7 cellular contexts compared by ENCODE assay signal in the genomic region with DNA sequence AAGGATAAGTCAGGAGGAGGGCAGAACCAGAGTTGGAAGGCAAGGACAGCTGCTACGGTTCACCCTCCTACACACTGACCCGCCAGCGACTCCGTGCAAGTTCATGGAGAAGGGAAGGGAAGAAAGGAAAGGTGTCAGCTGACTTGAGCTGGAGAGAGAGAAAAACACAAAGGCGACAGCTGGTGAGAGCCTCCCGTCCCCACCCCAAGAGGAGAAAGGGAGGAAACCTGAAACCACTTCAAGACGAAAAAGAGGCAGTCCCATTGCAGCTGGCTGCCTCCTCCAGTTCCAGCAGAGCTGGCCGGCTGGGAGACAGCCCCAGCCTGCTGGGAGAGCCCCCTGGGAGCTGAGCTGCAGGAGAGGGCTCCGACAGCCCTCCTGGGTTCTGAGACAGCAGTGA.
DNase-seq lines count a peak whose midpoint lies in the region; ATAC-seq and TF ChIP-seq lines count a peak whose summit lies in the region.

No MANE protein-coding gene starts in this region.

- H2BK15ac ChIP-seq in IMR-90 (ENCODE audit: low read depth, low read length), result peak overlapping the region; percentile 45; the same call in 1 of the 3 replicates

- peak overlapping the region; percentile 84 for H2AFZ ChIP-seq in IMR-90 (replicated peaks; ENCODE audit: low read length, poor library complexity)

- H3K79me1 ChIP-seq in IMR-90 (ENCODE audit: low read depth in 1 of 2, low read length in 2 of 2), result peaks cover 40 to 71% of the 10 kb centered on the region in 2 experiments

- peak overlapping the region; percentile 68 for H3K23ac ChIP-seq in IMR-90 (ENCODE audit: low read depth, low read length)

- no peak overlapping the region for H3K4me3 Mint-ChIP-seq in effector memory CD8-positive, alpha-beta T cell

- peak overlapping the region; percentile 82 for H3K4me2 ChIP-seq in IMR-90 (ENCODE audit: low read depth, low read length)

- peaks cover 21 to 48% of the 10 kb centered on the region in 2 donors for H3K27me3 Mint-ChIP-seq in effector memory CD8-positive, alpha-beta T cell

- H3K4me3 ChIP-seq in IMR-90 (ENCODE audit: insufficient read depth, low read depth, low read length) (peak overlapping the region; percentile 2), rectal smooth muscle tissue (ENCODE audit: low read length) (peak overlapping the region; percentile 6)

- intact Hi-C loops in IMR-90 (cut with micrococcal nuclease), result no loop called here

- H2AK5ac ChIP-seq in IMR-90 (ENCODE audit: low read depth, low read length), result peak overlapping the region; percentile 45; the same call in 1 of the 2 replicates

- no peaks in the 10 kb centered on the region for H3K27me3 ChIP-seq in IMR-90 (ENCODE audit: control insufficient read depth, insufficient read depth, low read length)
- H3K27me3 ChIP-seq in rectal smooth muscle tissue (ENCODE audit: control insufficient read depth, insufficient read depth, low read length), result no peaks in the 10 kb centered on the region

- peak overlapping the region in 1 of 2 experiments; percentile 69; a peak in 2 of 4 replicates for H4K8ac ChIP-seq in IMR-90 (ENCODE audit: low read depth in 2 of 2, low read length in 2 of 2)

- H3K27ac ChIP-seq in IMR-90 (ENCODE audit: insufficient read depth, low read length) (peak overlapping the region; percentile 33; the same call in 1 of the 2 replicates), rectal smooth muscle tissue (ENCODE audit: low read depth, low read length) (peak overlapping the region; percentile 78)

- H2BK120ac ChIP-seq in IMR-90 (ENCODE audit: low read depth, low read length), result peak overlapping the region; percentile 1; the same call in 1 of the 2 replicates

- POLR2A ChIA-PET in IMR-90 (lab: Charles Lee; ENCODE audit: unreplicated experiment), result no interaction called here

- no TSS peak for BruUV-seq in IMR-90 (replicated peaks; lab: Mats Ljungman, UMichigan)

- H3K36me3 ChIP-seq in IMR-90 (ENCODE audit: control insufficient read depth, insufficient read depth, low read length) (no peaks in the 10 kb centered on the region), rectal smooth muscle tissue (ENCODE audit: control insufficient read depth, insufficient read depth, low read length) (no peaks in the 10 kb centered on the region)

- peak overlapping the region; percentile 49 for H3K4ac ChIP-seq in IMR-90 (ENCODE audit: low read depth, low read length)

- H3K9me1 ChIP-seq in IMR-90 (ENCODE audit: insufficient read depth, low read length), result peaks cover 10% of the 10 kb centered on the region

- no peaks in the 10 kb centered on the region for H3K4me1 Mint-ChIP-seq in effector memory CD8-positive, alpha-beta T cell (ENCODE audit: low read depth in 2 of 2)

- H2BK20ac ChIP-seq in IMR-90 (ENCODE audit: low read depth, low read length), result peak overlapping the region; percentile 32; the same call in 1 of the 2 replicates

- no peak for TF ChIP-seq POLR2A in IMR-90 (IDR thresholded peaks at IDR 0.05; ENCODE audit: low read depth, low read length)

- no peak for TF ChIP-seq RAD21 in IMR-90 (IDR thresholded peaks at IDR 0.05; ENCODE audit: low read length)

- CTCF ChIA-PET in IMR-90 (lab: Yijun Ruan, JAX), result interaction anchor here (1.2 kb wide), 2 partner anchors 16 to 74 kb away, joined by 4 to 5 read pairs; no protein-coding TSS in a partner anchor

- 10% methylated on average over 2 of the region's 9 CpGs; no CpG with 5 or more reads in 1 of the 2 experiments for WGBS in IMR-90 (ENCODE audit: extremely low coverage in 2 of 2, insufficient read length in 1 of 2), 2 experiments

- peak overlapping the region; percentile 27 for H2BK5ac ChIP-seq in IMR-90 (ENCODE audit: low read depth, low read length, poor library complexity, severe bottlenecking)

- peak overlapping the region; percentile 25 for H3K9ac ChIP-seq in IMR-90 (ENCODE audit: low read depth, low read length)
- H3K9ac ChIP-seq in rectal smooth muscle tissue (ENCODE audit: low read length), result no peak overlapping the region

- in situ Hi-C loops in IMR-90 (cut with MboI; ENCODE audit: low sequenced_read_pairs), result no loop called here

- DNase-seq in IMR-90, result peak; percentile 91
- peak; percentile 94 for DNase-seq in RPMI7951 (ENCODE audit: low read depth)
- DNase-seq in foreskin melanocyte, result peak; percentile 23
- DNase-seq in activated naive CD4-positive, alpha-beta T cell treated with anti-CD3 and anti-CD28 coated beads, Interleukin-2, amount 50 U/mL, for 16 hours, result no peak
- DNase-seq in effector memory CD8-positive, alpha-beta T cell, result no peak

- ATAC-seq in IMR-90 (ENCODE audit: low read depth), result peak; percentile 95
- ATAC-seq in effector memory CD8-positive, alpha-beta T cell (replicated peaks), result no peak
- no peak for ATAC-seq in activated CD4-positive, CD25-positive, alpha-beta regulatory T cell treated with anti-CD3 and anti-CD28 coated beads, Interleukin-2, amount 50 U/mL, for 24 hours

- TF ChIP-seq CTCF in IMR-90 (conservative IDR thresholded peaks at IDR 0.05; ENCODE audit: low read depth, low read length), result no peak

- peak overlapping the region; percentile 38 for H3K14ac ChIP-seq in IMR-90 (replicated peaks; ENCODE audit: low read depth, low read length)

- H3K36me3 Mint-ChIP-seq in effector memory CD8-positive, alpha-beta T cell (ENCODE audit: insufficient read depth), result no peaks in the 10 kb centered on the region

- H4K20me1 ChIP-seq in IMR-90 (ENCODE audit: insufficient read depth, low read length), result peaks cover 16% of the 10 kb centered on the region; the same call in 1 of the 2 replicates

- peak overlapping the region; percentile 36; the same call in 1 of the 2 replicates for H4K91ac ChIP-seq in IMR-90 (ENCODE audit: insufficient read depth, low read depth, low read length)

- H3K9me3 Mint-ChIP-seq in effector memory CD8-positive, alpha-beta T cell, result no peaks in the 10 kb centered on the region

- H3K18ac ChIP-seq in IMR-90 (ENCODE audit: low read depth, low read length), result peak overlapping the region; percentile 5; the same call in 1 of the 2 replicates

- dilution Hi-C loops in IMR-90 (cut with HindIII; ENCODE audit: low sequenced_read_pairs, unreplicated experiment), result no loop called here

- no peak overlapping the region; the same call in 1 of the 2 replicates for H3K56ac ChIP-seq in IMR-90 (ENCODE audit: extremely low read depth, insufficient read depth, low read length)

- no peaks in the 10 kb centered on the region for H3K9me3 ChIP-seq in IMR-90 (ENCODE audit: control insufficient read depth, insufficient read depth, low read length)

- peaks cover 7% of the 10 kb centered on the region for H3K4me1 ChIP-seq in IMR-90 (ENCODE audit: control insufficient read depth, insufficient read depth, low read length)
- H3K4me1 ChIP-seq in rectal smooth muscle tissue (ENCODE audit: control insufficient read depth, insufficient read depth, low read length), result peaks cover 27% of the 10 kb centered on the region

- peak overlapping the region; percentile 83 for H2AK9ac ChIP-seq in IMR-90 (replicated peaks; ENCODE audit: low read depth, low read length, poor library complexity)

- H4K5ac ChIP-seq in IMR-90 (ENCODE audit: low read depth, low read length), result no peak overlapping the region

- no peak overlapping the region for H3K27ac Mint-ChIP-seq in effector memory CD8-positive, alpha-beta T cell

TF ChIP-seq in IMR-90, 13 proteins besides CTCF, POLR2A, EP300 and RAD21:
- TF ChIP-seq BHLHE40 (IDR thresholded peaks at IDR 0.05; ENCODE audit: low read depth, low read length), result no peak
- TF ChIP-seq, protein P1, sequence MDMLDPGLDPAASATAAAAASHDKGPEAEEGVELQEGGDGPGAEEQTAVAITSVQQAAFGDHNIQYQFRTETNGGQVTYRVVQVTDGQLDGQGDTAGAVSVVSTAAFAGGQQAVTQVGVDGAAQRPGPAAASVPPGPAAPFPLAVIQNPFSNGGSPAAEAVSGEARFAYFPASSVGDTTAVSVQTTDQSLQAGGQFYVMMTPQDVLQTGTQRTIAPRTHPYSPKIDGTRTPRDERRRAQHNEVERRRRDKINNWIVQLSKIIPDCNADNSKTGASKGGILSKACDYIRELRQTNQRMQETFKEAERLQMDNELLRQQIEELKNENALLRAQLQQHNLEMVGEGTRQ (IDR thresholded peaks at IDR 0.05; ENCODE audit: low read depth, low read length), result peak; percentile 52; the same call in 1 of the 2 replicates
- TF ChIP-seq CHD1 (IDR thresholded peaks at IDR 0.05; ENCODE audit: low read depth, low read length), result no peak
- no peak for TF ChIP-seq ELK1 (IDR thresholded peaks at IDR 0.05; ENCODE audit: borderline replicate concordance, low read depth, low read length)
- no peak for TF ChIP-seq NFE2L2 (IDR thresholded peaks at IDR 0.05; ENCODE audit: low read depth, low read length)
- TF ChIP-seq MAFK (IDR thresholded peaks at IDR 0.05; ENCODE audit: low read depth, low read length), result no peak
- TF ChIP-seq MAZ (IDR thresholded peaks at IDR 0.05; ENCODE audit: borderline replicate concordance, low read depth, low read length), result peak; percentile 35; the same call in 1 of the 2 replicates

Comparison
In these comparisons a context has a peak if more than half of its experiments do, and no peak if none do; other contexts are left out.
1. DNase-seq: peak in IMR-90 (single experiment), RPMI7951 (single experiment) and foreskin melanocyte (single experiment); none in activated naive CD4-positive, alpha-beta T cell treated with anti-CD3 and anti-CD28 coated beads, Interleukin-2, amount 50 U/mL, for 16 hours (single experiment) and effector memory CD8-positive, alpha-beta T cell (0 of 3).